8 cellular contexts compared by ENCODE assay signal in the genomic region with DNA sequence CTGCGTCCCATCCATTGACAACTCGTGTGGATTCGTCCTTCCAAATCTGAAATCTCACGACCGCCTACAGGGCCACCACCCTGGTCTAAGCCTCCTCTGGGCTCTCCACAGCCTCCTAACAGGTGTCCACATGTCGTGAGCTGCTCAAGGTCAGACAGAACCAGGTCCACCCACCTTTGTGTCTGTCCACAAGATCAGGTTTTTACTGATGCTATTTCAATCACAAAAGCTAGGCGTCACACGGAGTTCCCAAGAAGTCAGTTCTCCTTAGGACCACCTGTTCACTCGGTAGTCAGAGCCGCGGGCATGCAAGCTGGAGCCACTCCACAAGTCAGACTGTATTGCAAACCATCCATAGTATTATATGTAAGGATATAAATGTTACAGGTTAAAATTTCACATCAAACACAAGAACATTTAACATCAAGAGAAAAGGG. TPM values are rescaled to one million over a fixed set of nuclear protein-coding genes. Genes with fewer than 3 reads are reported as not detected.
DNase-seq lines count a peak whose midpoint lies in the region; ATAC-seq and TF ChIP-seq lines count a peak whose summit lies in the region.

No MANE protein-coding gene starts in this region.

- peak overlapping the region; percentile 93 for H3K4me3 Mint-ChIP-seq in CD4-positive, alpha-beta T cell

- CTCF ChIA-PET in CD4-positive, alpha-beta T cell (lab: Charles Lee), result interaction anchor here (0.5 to 2.0 kb wide), 18 partner anchors 8 to 1714 kb away, joined by 3 to 18 read pairs (median 6); partner anchors contain the start of genes ABCC10, CRIP3, CUL9 and TTBK1

- H3K4me3 ChIP-seq in MM.1S (ENCODE audit: low read length), result no peak overlapping the region
- H3K4me3 ChIP-seq in duodenal mucosa (ENCODE audit: low read depth in 1 of 2, low read length in 2 of 2), result peak overlapping the region; percentile 71 to 80
- peak overlapping the region; percentile 78 for H3K4me3 ChIP-seq in osteoblast (ENCODE audit: insufficient read depth, low read length)
- no peak overlapping the region for H3K4me3 ChIP-seq in WERI-Rb-1 (ENCODE audit: low read depth, low read length)

- H2AFZ ChIP-seq in MM.1S (ENCODE audit: low read length), result peak overlapping the region; percentile 86
- H2AFZ ChIP-seq in osteoblast (ENCODE audit: low read length), result peak overlapping the region; percentile 93

- POLR2A ChIA-PET in CD4-positive, alpha-beta T cell (lab: Charles Lee), result interaction anchor here (0.7 to 2.3 kb wide), 10 partner anchors 9 to 154 kb away, joined by 3 to 10 read pairs (median 6); partner anchors contain the start of genes CUL9 and ZNF318

- no peak for DNase-seq in CD4-positive, alpha-beta T cell
- DNase-seq in MM.1S (no peak), osteoblast (ENCODE audit: insufficient read length, low spot score, missing footprints) (no peak), WERI-Rb-1 (no peak)
- DNase-seq in activated CD8-positive, alpha-beta memory T cell treated with anti-CD3 and anti-CD28 coated beads, Interleukin-2, amount 50 U/mL, for 48 hours, result no peak

- peaks cover 38% of the 10 kb centered on the region for H3K4me1 Mint-ChIP-seq in CD4-positive, alpha-beta T cell (ENCODE audit: low read depth)

- no peaks in the 10 kb centered on the region for H3K27me3 ChIP-seq in CD4-positive, alpha-beta T cell (ENCODE audit: control insufficient read depth, insufficient read depth, low read length)
- H3K27me3 ChIP-seq in MM.1S (replicated peaks; ENCODE audit: insufficient read depth, low read length), result no peaks in the 10 kb centered on the region
- peaks cover 0 to 2% of the 10 kb centered on the region in 2 donors for H3K27me3 ChIP-seq in duodenal mucosa (ENCODE audit: control insufficient read depth in 1 of 2, insufficient read depth in 2 of 2, low read length in 2 of 2)
- H3K27me3 ChIP-seq in osteoblast (ENCODE audit: insufficient read depth, low read length), result peaks cover 19% of the 10 kb centered on the region
- no peaks in the 10 kb centered on the region for H3K27me3 ChIP-seq in WERI-Rb-1 (ENCODE audit: insufficient read depth, low read depth, severe bottlenecking)

- no peak overlapping the region for H3K9ac ChIP-seq in MM.1S (ENCODE audit: low read length)
- peak overlapping the region in 1 of 2 donors; percentile 54 for H3K9ac ChIP-seq in duodenal mucosa (ENCODE audit: low read depth in 1 of 2, low read length in 2 of 2)

- H3K4me2 ChIP-seq in MM.1S (ENCODE audit: low read depth, low read length), result peak overlapping the region; percentile 70
- H3K4me2 ChIP-seq in osteoblast (ENCODE audit: insufficient read depth, low read length), result peak overlapping the region; percentile 92

- peaks cover 6% of the 10 kb centered on the region for H3K27me3 Mint-ChIP-seq in CD4-positive, alpha-beta T cell

- H4K20me1 ChIP-seq in MM.1S (ENCODE audit: insufficient read depth, low read length) (no peaks in the 10 kb centered on the region), osteoblast (ENCODE audit: insufficient read depth, low read length) (no peaks in the 10 kb centered on the region)

- peaks cover 28% of the 10 kb centered on the region for H3K79me2 ChIP-seq in MM.1S (ENCODE audit: low read length)
- no peaks in the 10 kb centered on the region for H3K79me2 ChIP-seq in osteoblast (ENCODE audit: insufficient read depth, low read length)

- H3K9me2 ChIP-seq in MM.1S (replicated peaks; ENCODE audit: insufficient read depth, low read length), result no peaks in the 10 kb centered on the region

- peak overlapping the region; percentile 85 for H3K27ac Mint-ChIP-seq in CD4-positive, alpha-beta T cell

- H3K9me3 ChIP-seq in CD4-positive, alpha-beta T cell (ENCODE audit: control insufficient read depth, low read length), result no peaks in the 10 kb centered on the region
- no peaks in the 10 kb centered on the region for H3K9me3 ChIP-seq in MM.1S (replicated peaks; ENCODE audit: insufficient read depth, low read length)
- no peaks in the 10 kb centered on the region for H3K9me3 ChIP-seq in duodenal mucosa (ENCODE audit: control insufficient read depth in 1 of 2, low read length in 2 of 2)
- H3K9me3 ChIP-seq in osteoblast (ENCODE audit: low read depth, low read length), result no peaks in the 10 kb centered on the region
- H3K9me3 ChIP-seq in WERI-Rb-1 (ENCODE audit: severe bottlenecking), result no peaks in the 10 kb centered on the region

- H3K9me3 Mint-ChIP-seq in CD4-positive, alpha-beta T cell, result no peaks in the 10 kb centered on the region

- H3K27ac ChIP-seq in CD4-positive, alpha-beta T cell (ENCODE audit: low read depth, low read length), result peak overlapping the region; percentile 56
- no peak overlapping the region for H3K27ac ChIP-seq in MM.1S (ENCODE audit: low read length)
- no peak overlapping the region for H3K27ac ChIP-seq in duodenal mucosa (ENCODE audit: low read depth, low read length)
- H3K27ac ChIP-seq in osteoblast (ENCODE audit: low read depth, low read length), result no peak overlapping the region
- no peak overlapping the region for H3K27ac ChIP-seq in WERI-Rb-1

- 0 out of 2 replicates have a peak, but pooled peaks cover 7% of the 10 kb centered on the region for H3F3A ChIP-seq in MM.1S (ENCODE audit: insufficient read depth, low read length)

- intact Hi-C loops in CD4-positive, alpha-beta T cell (cut with DNase I, micrococcal nuclease), result loop anchor here in 1 of 2 experiments (1.0 to 2.0 kb wide), 2 partner anchors 48 to 57 kb away; partner anchors contain the start of gene CUL9

- H3K36me3 Mint-ChIP-seq in CD4-positive, alpha-beta T cell (ENCODE audit: low read depth), result peaks cover 5% of the 10 kb centered on the region

- ATAC-seq in CD4-positive, alpha-beta T cell (ENCODE audit: poor library complexity), result no peak
- no peak for ATAC-seq in HG03039 (IDR thresholded peaks at IDR 0.05; ENCODE audit: unreplicated experiment)
- ATAC-seq in GM21447 (IDR thresholded peaks at IDR 0.05; ENCODE audit: unreplicated experiment), result no peak

- peaks cover 18% of the 10 kb centered on the region for H3K4me1 ChIP-seq in MM.1S (ENCODE audit: low read length)
- H3K4me1 ChIP-seq in duodenal mucosa (ENCODE audit: control insufficient read depth in 1 of 2, insufficient read depth in 2 of 2, low read length in 2 of 2), result peaks cover 13 to 14% of the 10 kb centered on the region in 2 donors
- no peaks in the 10 kb centered on the region for H3K4me1 ChIP-seq in osteoblast (ENCODE audit: insufficient read depth, low read length)

- H3K36me3 ChIP-seq in MM.1S (replicated peaks; ENCODE audit: insufficient read depth, low read length) (no peaks in the 10 kb centered on the region), duodenal mucosa (ENCODE audit: control insufficient read depth in 1 of 2, insufficient read depth in 2 of 2, low read length in 2 of 2) (peaks cover 0 to 10% of the 10 kb centered on the region in 2 donors), osteoblast (ENCODE audit: insufficient read depth, low read length) (no peaks in the 10 kb centered on the region), WERI-Rb-1 (no peaks in the 10 kb centered on the region; the same call in none of the 2 replicates)

- TF ChIP-seq CTCF in CD4-positive, alpha-beta T cell (IDR thresholded peaks at IDR 0.05), result no peak
- TF ChIP-seq CTCF in MM.1S (IDR thresholded peaks at IDR 0.05; ENCODE audit: low read length) (no peak), osteoblast (IDR thresholded peaks at IDR 0.05; ENCODE audit: extremely low read depth, low read depth, low read length) (no peak), WERI-Rb-1 (IDR thresholded peaks at IDR 0.05; ENCODE audit: low read depth, low read length) (no peak)

RNA-seq across cellular contexts. Expression of gene DNPH1, which starts 0.5 kb away (rescaled TPM):
- 10 to 100 TPM; 27.3 to 30.6 TPM for total RNA-seq in CD4-positive, alpha-beta T cell
- 32.9 and 33.3 TPM in 2 replicates for total RNA-seq in osteoblast

RNA-seq across cellular contexts. Expression of gene TTBK1, which starts 13.5 kb away (rescaled TPM):
- not detected for total RNA-seq in CD4-positive, alpha-beta T cell
- under 0.01 TPM in 1 of 2 replicates, not detected in the other for total RNA-seq in osteoblast

RNA-seq across cellular contexts. Expression of gene CUL9, which starts 47.8 kb away (rescaled TPM):
- total RNA-seq in CD4-positive, alpha-beta T cell, result 10 to 100 TPM; 75.5 to 79.2 TPM
- total RNA-seq in osteoblast, result 34.4 and 34.5 TPM in 2 replicates

RNA-seq across cellular contexts. Expression of gene SRF, which starts 58.8 kb away (rescaled TPM):
- 10 to 100 TPM; 22.8 to 23.7 TPM for total RNA-seq in CD4-positive, alpha-beta T cell
- total RNA-seq in osteoblast, result 17.7 and 20.6 TPM in 2 replicates

Comparison
In these comparisons a context has a peak if more than half of its experiments do, and no peak if none do; other contexts are left out.
1. H3K4me3 ChIP-seq: peak in duodenal mucosa (2 of 2) and osteoblast (single experiment); none in MM.1S (single experiment) and WERI-Rb-1 (single experiment).